Comparison of ENCODE assay signal across 8 cellular contexts in genomic region chr22:30635273-30636225, GRCh38. TPM values are rescaled to one million over a fixed set of nuclear protein-coding genes. Genes with fewer than 3 reads are reported as not detected.
A peak's percentile ranks its signal among the peaks of the same experiment; 100 is the strongest.
DNase-seq lines count a peak whose midpoint lies in the region; ATAC-seq and TF ChIP-seq lines count a peak whose summit lies in the region.

A gene with protein sequence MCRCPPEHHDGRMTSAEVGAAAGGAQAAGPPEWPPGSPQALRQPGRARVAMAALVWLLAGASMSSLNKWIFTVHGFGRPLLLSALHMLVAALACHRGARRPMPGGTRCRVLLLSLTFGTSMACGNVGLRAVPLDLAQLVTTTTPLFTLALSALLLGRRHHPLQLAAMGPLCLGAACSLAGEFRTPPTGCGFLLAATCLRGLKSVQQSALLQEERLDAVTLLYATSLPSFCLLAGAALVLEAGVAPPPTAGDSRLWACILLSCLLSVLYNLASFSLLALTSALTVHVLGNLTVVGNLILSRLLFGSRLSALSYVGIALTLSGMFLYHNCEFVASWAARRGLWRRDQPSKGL (plus strand): TSS chr22:30635781. CDS start chr22:30636451, 670 bp downstream.

- TF ChIP-seq CTCF in lower lobe of right lung (IDR thresholded peaks at IDR 0.05): no peak

- H3K9ac ChIP-seq in BLaER1: peak within 1 kb of the TSS; percentile 80
- peak within 1 kb of the TSS; percentile 76 to 88 for H3K9ac ChIP-seq in duodenal mucosa (ENCODE audit: low read depth in 1 of 2, low read length in 2 of 2)

- H3K4me3 ChIP-seq in BLaER1 (peak within 1 kb of the TSS; percentile 76), duodenal mucosa (ENCODE audit: low read depth in 1 of 2, low read length in 2 of 2) (peak within 1 kb of the TSS; percentile 74 to 89), lower lobe of right lung (peak within 1 kb of the TSS; percentile 72)

- peaks cover 8% of the 10 kb centered on the region for H3K36me3 Mint-ChIP-seq in activated CD4-positive, alpha-beta memory T cell treated with anti-CD3 and anti-CD28 coated beads for 36 hours

- no peaks in the 10 kb centered on the region for H3K27me3 Mint-ChIP-seq in activated CD4-positive, alpha-beta memory T cell treated with anti-CD3 and anti-CD28 coated beads for 36 hours

- peak within 1 kb of the TSS; percentile 98 for H3K4me2 ChIP-seq in BLaER1

- peak within 1 kb of the TSS; percentile 81 for H3K4me3 Mint-ChIP-seq in activated CD4-positive, alpha-beta memory T cell treated with anti-CD3 and anti-CD28 coated beads for 36 hours

- H3K4me1 ChIP-seq in BLaER1: peaks cover 37% of the 10 kb centered on the region
- peaks cover 14 to 29% of the 10 kb centered on the region in 2 donors for H3K4me1 ChIP-seq in duodenal mucosa (ENCODE audit: control insufficient read depth in 1 of 2, insufficient read depth in 2 of 2, low read length in 2 of 2)
- peaks cover 32% of the 10 kb centered on the region for H3K4me1 ChIP-seq in lower lobe of right lung

- H3K4me1 Mint-ChIP-seq in activated CD4-positive, alpha-beta memory T cell treated with anti-CD3 and anti-CD28 coated beads for 36 hours (ENCODE audit: low read depth): peaks cover 20% of the 10 kb centered on the region

- DNase-seq in GM19240 (ENCODE audit: insufficient read length, low spot score) (peak; percentile 86), NCI-H748 (lab: John Stamatoyannopoulos, UW; ENCODE audit: unreplicated experiment) (peak; percentile 83), lower lobe of right lung (peak; percentile 94)
- peak; percentile 97 for DNase-seq in activated CD4-positive, alpha-beta memory T cell treated with anti-CD3 and anti-CD28 coated beads for 36 hours
- peak; percentile 90 to 99 (median 96) for DNase-seq in stimulated activated CD4-positive, alpha-beta T cell treated with anti-CD3 and anti-CD28 coated beads, TNF-alpha, amount 100 ng/mL, for 1 hour (ENCODE audit: low read depth in 3 of 3, low spot score in 1 of 3)

- H3K27me3 ChIP-seq in BLaER1 (no peaks in the 10 kb centered on the region), duodenal mucosa (ENCODE audit: control insufficient read depth in 1 of 2, insufficient read depth in 2 of 2, low read length in 2 of 2) (no peaks in the 10 kb centered on the region), lower lobe of right lung (ENCODE audit: low read depth) (no peaks in the 10 kb centered on the region)

- H3K9me3 ChIP-seq in BLaER1 (peaks cover 19% of the 10 kb centered on the region), duodenal mucosa (ENCODE audit: control insufficient read depth in 1 of 2, low read length in 2 of 2) (no peaks in the 10 kb centered on the region), lower lobe of right lung (no peaks in the 10 kb centered on the region)

- peaks cover 4% of the 10 kb centered on the region for H3K9me3 Mint-ChIP-seq in activated CD4-positive, alpha-beta memory T cell treated with anti-CD3 and anti-CD28 coated beads for 36 hours

- H4K20me1 ChIP-seq in BLaER1: no peaks in the 10 kb centered on the region

- CTCF ChIA-PET in activated CD4-positive, alpha-beta memory T cell treated with anti-CD3 and anti-CD28 coated beads for 36 hours (lab: Charles Lee): interaction anchor here (0.7 to 4.5 kb wide), 34 partner anchors 9 to 445 kb away, joined by 3 to 266 read pairs (median 6); partner anchors contain the start of genes DUSP18, MORC2, OSBP2 and PES1

- intact Hi-C loops in activated CD4-positive, alpha-beta memory T cell treated with anti-CD3 and anti-CD28 coated beads for 36 hours (cut with micrococcal nuclease): loop anchor here (5.0 kb wide), 1 partner anchor 447 kb away; the partner anchor contains the start of gene SMTN
- intact Hi-C loops in lower lobe of right lung (cut with DNase I): no loop called here

- H3K36me3 ChIP-seq in BLaER1 (peaks cover 7% of the 10 kb centered on the region; the same call in 1 of the 2 replicates), duodenal mucosa (ENCODE audit: control insufficient read depth in 1 of 2, insufficient read depth in 2 of 2, low read length in 2 of 2) (no peaks in the 10 kb centered on the region), lower lobe of right lung (no peaks in the 10 kb centered on the region)

- H3K27ac ChIP-seq in BLaER1 (peak within 1 kb of the TSS; percentile 74), duodenal mucosa (ENCODE audit: low read depth, low read length) (peak within 1 kb of the TSS; percentile 83), lower lobe of right lung (peak within 1 kb of the TSS; percentile 80)

- POLR2A ChIA-PET in activated CD4-positive, alpha-beta memory T cell treated with anti-CD3 and anti-CD28 coated beads for 36 hours (lab: Charles Lee): interaction anchor here (0.9 to 2.5 kb wide), 9 partner anchors 8 to 212 kb away, joined by 3 to 17 read pairs (median 5); partner anchors contain the start of genes DUSP18 and OSBP2

- peak; percentile 38 for ATAC-seq in HG03457 (IDR thresholded peaks at IDR 0.05; ENCODE audit: unreplicated experiment)
- ATAC-seq in lower lobe of right lung: peak; percentile 96 to 97

- H3K27ac Mint-ChIP-seq in activated CD4-positive, alpha-beta memory T cell treated with anti-CD3 and anti-CD28 coated beads for 36 hours: peak within 1 kb of the TSS; percentile 88

RNA-seq across cellular contexts. Expression of the gene that starts here (rescaled TPM):
- 1 to 10 TPM; 5.2 to 5.9 TPM for total RNA-seq in activated CD4-positive, alpha-beta memory T cell treated with anti-CD3 and anti-CD28 coated beads for 36 hours
- 3.1 TPM for total RNA-seq in lower lobe of right lung

Comparison
In these comparisons a context has a peak if more than half of its experiments do, and no peak if none do; other contexts are left out.
1. Peak in every context shown above with its lines: DNase-seq, ATAC-seq, H3K4me3 ChIP-seq and H3K27ac ChIP-seq.